16 cellular contexts compared by ENCODE assay signal in genomic region chr13:50598338-50598737, GRCh38.
DNase-seq lines count a peak whose midpoint lies in the region; ATAC-seq, FAIRE-seq and TF ChIP-seq lines count a peak whose summit lies in the region.
"Had no signal": no experiment of that assay in that cellular context is flagged by ENCODE, and none has a peak within 500 bp of the region (broad histone marks: within the 10 kb centered on the region; RNA-seq: fewer than 3 reads in every experiment).

No MANE protein-coding gene starts in this region.

- H3K27ac ChIP-seq in BLaER1: 0 out of 2 replicates have a peak overlapping the region, but pooled peaks have one; percentile 19
- no peak overlapping the region for H3K27ac ChIP-seq in K562 (ENCODE audit: extremely low read depth, low read depth, low read length)
- H3K27ac ChIP-seq: GM23248, left lung, uterus had no signal

- POLR2A ChIA-PET in K562 (lab: Yijun Ruan, JAX): no interaction called here

- 18% methylated on average over 3 of the region's 3 CpGs for WGBS in K562 (ENCODE audit: insufficient coverage, low coverage, missing lambda C conversion rate)

- no peak for FAIRE-seq in K562 (lab: Jason Lieb, UNC)

- no peaks in the 10 kb centered on the region for H3K9me3 ChIP-seq in BLaER1
- no peaks in the 10 kb centered on the region for H3K9me3 ChIP-seq in K562 (replicated peaks; ENCODE audit: control insufficient read depth, insufficient read depth, low read depth, low read length)
- H3K9me3 ChIP-seq: left lung, uterus had no signal

- H3K4me1 ChIP-seq in BLaER1 (peaks cover 72% of the 10 kb centered on the region), K562 (replicated peaks in 1 of 2; ENCODE audit: control insufficient read depth in 2 of 2, insufficient read depth in 2 of 2, low read length in 2 of 2) (peaks cover 0 to 7% of the 10 kb centered on the region in 2 experiments; a peak in 3 of 5 replicates)
- H3K4me1 ChIP-seq: left lung, uterus had no signal

- H3K27me3 ChIP-seq in BLaER1 (no peaks in the 10 kb centered on the region), K562 (ENCODE audit: control insufficient read depth in 2 of 2, insufficient read depth in 2 of 2, low read length in 2 of 2) (no peaks in the 10 kb centered on the region)
- H3K27me3 ChIP-seq: left lung, uterus had no signal

- no peak overlapping the region for H3K27ac Mint-ChIP-seq in mesothelial cell of epicardium

- H2AFZ ChIP-seq in K562 (ENCODE audit: low read depth, low read length): no peak overlapping the region
- H2AFZ ChIP-seq: GM23248 had no signal

- peak overlapping the region; percentile 78 for H3K4me2 ChIP-seq in BLaER1
- no peak overlapping the region for H3K4me2 ChIP-seq in K562 (ENCODE audit: insufficient read depth, low read length)

- intact Hi-C loops in K562 (cut with micrococcal nuclease): no loop called here

- no peak overlapping the region for H3K4me3 ChIP-seq in BLaER1
- no peak overlapping the region for H3K4me3 ChIP-seq in K562
- H3K4me3 ChIP-seq: GM23248, left lung, uterus had no signal

- no peak overlapping the region for H3K4me3 Mint-ChIP-seq in mesothelial cell of epicardium

- H3K36me3 ChIP-seq in BLaER1 (no peaks in the 10 kb centered on the region), K562 (ENCODE audit: control insufficient read depth, insufficient read depth, low read length) (no peaks in the 10 kb centered on the region)
- H3K36me3 ChIP-seq: left lung, uterus had no signal

- H3K9ac ChIP-seq in BLaER1 (no peak overlapping the region), K562 (ENCODE audit: insufficient read depth in 1 of 2, low read depth in 2 of 2, low read length in 2 of 2) (no peak overlapping the region)
- H3K9ac ChIP-seq: GM23248 had no signal

- CTCF ChIA-PET in K562 (lab: Yijun Ruan, JAX; ENCODE audit: low intra/inter-chr PET ratio): no interaction called here

- no TSS peak for BruUV-seq in K562 (replicated peaks; lab: Mats Ljungman, UMichigan)

- H3K79me2 ChIP-seq in K562 (ENCODE audit: control insufficient read depth, insufficient read depth, low read length): no peaks in the 10 kb centered on the region

- H3K27me3 Mint-ChIP-seq in mesothelial cell of epicardium (ENCODE audit: low read depth): peaks cover 4% of the 10 kb centered on the region

- TF ChIP-seq EP300 in K562 (IDR thresholded peaks at IDR 0.05; ENCODE audit: low read length): no peak

- peak; percentile 29 for ATAC-seq in GM19025 (IDR thresholded peaks at IDR 0.05; ENCODE audit: low read depth, unreplicated experiment)
- peak; percentile 30 for ATAC-seq in HG03196 (IDR thresholded peaks at IDR 0.05; ENCODE audit: unreplicated experiment)
- ATAC-seq in K562: no peak
- ATAC-seq in HG02884 (IDR thresholded peaks at IDR 0.05; ENCODE audit: unreplicated experiment): no peak
- ATAC-seq: left lung, PC-3 had no signal

- DNase-seq in K562 (ENCODE audit: extremely low read depth in 1 of 4, low spot score in 3 of 4): no peak
- DNase-seq in hepatic stellate cell (ENCODE audit: low spot score): no peak
- DNase-seq in mesothelial cell of epicardium (ENCODE audit: low spot score in 2 of 2, unreplicated experiment in 2 of 2): no peak
- no peak for DNase-seq in activated gamma-delta T cell treated with Interleukin-2 at 50 U/mL for 16 hours
- DNase-seq: DMS79, foreskin fibroblast, GM23248, left lung, NCI-H2029 treated with DMSO at 0.1 percent for 48 hours, nucleus accumbens, PC-3, uterus had no signal

- peaks cover 10% of the 10 kb centered on the region for H3K4me1 Mint-ChIP-seq in mesothelial cell of epicardium

- in situ Hi-C loops in K562 (cut with MboI): no loop called here

- no peak for TF ChIP-seq POLR2A in K562 (conservative IDR thresholded peaks at IDR 0.05)

- TF ChIP-seq RAD21 in K562 (CRISPR knock-in tag; conservative IDR thresholded peaks at IDR 0.05 in 1 of 2, IDR thresholded peaks at IDR 0.05 in 1 of 2): no peak

- TF ChIP-seq CTCF in K562 (IDR thresholded peaks at IDR 0.05 in 2 of 3, conservative IDR thresholded peaks at IDR 0.05 in 1 of 3; ENCODE audit: insufficient read depth in 2 of 3, low read depth in 1 of 3, low read length in 3 of 3) (no peak), mesothelial cell of epicardium (IDR thresholded peaks at IDR 0.05; ENCODE audit: unreplicated experiment) (no peak)

- no peaks in the 10 kb centered on the region for H4K20me1 ChIP-seq in BLaER1
- H4K20me1 ChIP-seq in K562 (replicated peaks; ENCODE audit: control insufficient read depth, insufficient read depth, low read length): no peaks in the 10 kb centered on the region

- H3K9me1 ChIP-seq in K562 (ENCODE audit: control insufficient read depth, insufficient read depth, low read length): no peaks in the 10 kb centered on the region

- no peaks in the 10 kb centered on the region for H3K36me3 Mint-ChIP-seq in mesothelial cell of epicardium

- no peaks in the 10 kb centered on the region for H3K9me3 Mint-ChIP-seq in mesothelial cell of epicardium

TF ChIP-seq in K562, 482 proteins besides CTCF, POLR2A, EP300 and RAD21:
- TF ChIP-seq ZNF384 (IDR thresholded peaks at IDR 0.05; ENCODE audit: low read depth, low read length): no peak
- TF ChIP-seq ESRRA (IDR thresholded peaks at IDR 0.05; ENCODE audit: borderline replicate concordance, low read depth): 0 out of 2 replicates have a peak, but pooled peaks have one; percentile 15

Comparison
In these comparisons a context has a peak if more than half of its experiments do, and no peak if none do; other contexts are left out.
1. ATAC-seq: peak in GM19025 (single experiment) and HG03196 (single experiment); none in K562 (single experiment) and HG02884 (single experiment).